ENCODE assay signal across 14 cellular contexts in genomic region chr1:172781513-172782140, GRCh38.
A peak's percentile ranks its signal among the peaks of the same experiment; 100 is the strongest.
DNase-seq lines count a peak whose midpoint lies in the region; ATAC-seq, FAIRE-seq and TF ChIP-seq lines count a peak whose summit lies in the region.
"Had no signal": no experiment of that assay in that cellular context is flagged by ENCODE, and none has a peak within 500 bp of the region (broad histone marks: within the 10 kb centered on the region; RNA-seq: fewer than 3 reads in every experiment).

No MANE protein-coding gene starts in this region.

- BruUV-seq in HepG2 (replicated peaks; lab: Mats Ljungman, UMichigan): no TSS peak

- no peak overlapping the region for H2AFZ ChIP-seq in HepG2 (ENCODE audit: low read length)

- peak; percentile 79 for ATAC-seq in GM18867 (IDR thresholded peaks at IDR 0.05; ENCODE audit: unreplicated experiment)
- peak; percentile 90 for ATAC-seq in GM21723 (IDR thresholded peaks at IDR 0.05; ENCODE audit: unreplicated experiment)
- peak; percentile 61 for ATAC-seq in HG03469 (IDR thresholded peaks at IDR 0.05; ENCODE audit: unreplicated experiment)
- ATAC-seq in HepG2: no peak
- ATAC-seq: effector memory CD8-positive, alpha-beta T cell had no signal

- 0 out of 2 replicates have a peak, but pooled peaks cover 6% of the 10 kb centered on the region for H3K4me1 ChIP-seq in HepG2 (ENCODE audit: insufficient read depth, low read length)
- H3K4me1 ChIP-seq: Peyer's patch had no signal

- no peak for FAIRE-seq in HepG2 (lab: Jason Lieb, UNC)

- CTCF ChIA-PET in HepG2 (lab: Yijun Ruan, JAX; ENCODE audit: low intra/inter-chr PET ratio, low total read pairs): no interaction called here

- H4K20me1 ChIP-seq in HepG2 (ENCODE audit: insufficient read depth, low read length): no peaks in the 10 kb centered on the region

- H3K27ac ChIP-seq in HepG2 (ENCODE audit: extremely low read length, insufficient read depth, low read length): no peak overlapping the region

- no peak overlapping the region for H3K4me2 ChIP-seq in HepG2 (ENCODE audit: low read depth, low read length)

- TF ChIP-seq EP300 in HepG2 (IDR thresholded peaks at IDR 0.05; ENCODE audit: low read depth in 2 of 2, low read length in 2 of 2) (no peak), HepG2 (CRISPR knock-in tag; IDR thresholded peaks at IDR 0.05; ENCODE audit: borderline replicate concordance) (no peak)

- no peaks in the 10 kb centered on the region for H3K79me2 ChIP-seq in HepG2 (ENCODE audit: insufficient read depth, low read length)

- intact Hi-C loops in HepG2 (cut with micrococcal nuclease; ENCODE audit: unreplicated experiment): no loop called here

- H3K4me3 ChIP-seq in HepG2 (replicated peaks in 1 of 3; ENCODE audit: insufficient read depth in 1 of 3, low read depth in 2 of 3, low read length in 3 of 3): no peak overlapping the region
- H3K4me3 ChIP-seq: Peyer's patch had no signal

- POLR2A ChIA-PET in HepG2 (lab: Yijun Ruan, JAX): no interaction called here

- no peak for TF ChIP-seq CTCF in HepG2 (CRISPR knock-in tag; IDR thresholded peaks at IDR 0.05)

- no peaks in the 10 kb centered on the region for H3K27me3 ChIP-seq in HepG2 (ENCODE audit: control insufficient read depth in 1 of 2, insufficient read depth in 2 of 2, low read length in 2 of 2)
- H3K27me3 ChIP-seq: Peyer's patch had no signal

- H3K9me3 ChIP-seq in HepG2 (ENCODE audit: low read length): no peaks in the 10 kb centered on the region
- H3K9me3 ChIP-seq: Peyer's patch had no signal

- no peaks in the 10 kb centered on the region for H3K36me3 ChIP-seq in HepG2 (replicated peaks in 1 of 2; ENCODE audit: control insufficient read depth in 1 of 2, insufficient read depth in 2 of 2, low read length in 2 of 2)
- H3K36me3 ChIP-seq: Peyer's patch had no signal

- no peak for TF ChIP-seq RAD21 in HepG2 (CRISPR knock-in tag; IDR thresholded peaks at IDR 0.05)

- WGBS in HepG2 (ENCODE audit: low lambda C conversion rate): 2% methylated on average over 4 of the region's 4 CpGs

- no peak for DNase-seq in HepG2 (ENCODE audit: low spot score)
- DNase-seq in SW 1271 (lab: John Stamatoyannopoulos, UW): no peak
- DNase-seq in NCI-H345 (lab: John Stamatoyannopoulos, UW): no peak
- no peak for DNase-seq in cerebellar nuclear complex (lab: John Stamatoyannopoulos, UW)
- no peak for DNase-seq in NCI-H1694 (lab: John Stamatoyannopoulos, UW)
- DNase-seq: activated CD4-positive, CD25-positive, alpha-beta regulatory T cell treated with anti-CD3 and anti-CD28 coated beads, Interleukin-2, amount 50 U/mL, for 72 hours; activated naive CD4-positive, alpha-beta T cell; DMS79; effector memory CD8-positive, alpha-beta T cell; Peyer's patch; stimulated activated CD4-positive, alpha-beta T cell treated with anti-CD3 and anti-CD28 coated beads, Interleukin-15, amount 100 ng/mL, for 24 hours had no signal

- no peak overlapping the region for H3K9ac ChIP-seq in HepG2 (ENCODE audit: insufficient read depth, low read depth, low read length)

- no peak for TF ChIP-seq POLR2A in HepG2 (IDR thresholded peaks at IDR 0.05; ENCODE audit: insufficient read depth in 1 of 2, low read depth in 2 of 2, low read length in 2 of 2)

- in situ Hi-C loops in HepG2 (cut with HindIII; ENCODE audit: extremely low pct_ligation_motif_present, low pct_unique_long_range_greater_than_20kb): no loop called here

TF ChIP-seq in HepG2, 621 proteins besides CTCF, POLR2A, EP300 and RAD21:
- TF ChIP-seq ARID5B (CRISPR knock-in tag; IDR thresholded peaks at IDR 0.05): peak; percentile 20; the same call in 1 of the 2 replicates
- no peak for TF ChIP-seq RFXANK (CRISPR knock-in tag; IDR thresholded peaks at IDR 0.05)
